Comparison of ENCODE assay signal across 16 cellular contexts in the genomic region with DNA sequence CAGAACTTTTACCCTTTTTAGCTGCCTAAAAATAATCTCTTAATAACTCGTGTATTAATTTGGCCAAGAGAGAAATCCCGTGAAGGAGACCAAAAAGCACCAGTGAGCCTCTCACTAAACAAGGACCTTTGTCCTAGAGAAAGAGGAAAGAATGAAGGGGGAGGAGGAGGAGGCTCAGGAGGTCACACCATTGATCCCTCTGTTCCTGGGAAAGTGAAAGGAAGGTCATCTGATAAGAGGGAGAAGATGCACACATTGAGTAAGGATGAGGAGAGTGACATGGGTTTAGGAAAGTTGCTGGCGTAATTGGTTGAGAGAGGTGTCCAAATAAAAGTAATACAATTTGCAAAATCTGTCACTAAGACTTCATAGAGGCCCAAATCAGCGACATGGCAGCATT. TPM values are rescaled to one million over a fixed set of nuclear protein-coding genes. Genes with fewer than 3 reads are reported as not detected.
DNase-seq lines count a peak whose midpoint lies in the region; ATAC-seq, FAIRE-seq and TF ChIP-seq lines count a peak whose summit lies in the region.
"Had no signal": no experiment of that assay in that cellular context is flagged by ENCODE, and none has a peak within 500 bp of the region (broad histone marks: within the 10 kb centered on the region; RNA-seq: fewer than 3 reads in every experiment).

No MANE protein-coding gene starts in this region.

- H4K20me1 ChIP-seq in HepG2 (ENCODE audit: insufficient read depth, low read length) = no peaks in the 10 kb centered on the region
- H4K20me1 ChIP-seq: BLaER1 treated with 17β-estradiol and CSF1 and Interleukin-3, amounts not matched to agents 10 nM and 100 nM had no signal

- H3K27ac ChIP-seq in HepG2 (ENCODE audit: extremely low read length, insufficient read depth, low read length) (no peak overlapping the region), right lobe of liver (no peak overlapping the region), iPS-20b (ENCODE audit: low read length) (peak overlapping the region; percentile 60)
- H3K27ac ChIP-seq: BLaER1 treated with 17β-estradiol and CSF1 and Interleukin-3, amounts not matched to agents 10 nM and 100 nM had no signal

- no peaks in the 10 kb centered on the region; a peak in 1 of 5 replicates for H3K27me3 ChIP-seq in HepG2 (ENCODE audit: control insufficient read depth in 1 of 2, insufficient read depth in 2 of 2, low read length in 2 of 2)
- H3K27me3 ChIP-seq in right lobe of liver = no peaks in the 10 kb centered on the region
- no peaks in the 10 kb centered on the region for H3K27me3 ChIP-seq in iPS-20b (ENCODE audit: insufficient read depth, low read length)
- H3K27me3 ChIP-seq: BLaER1 treated with 17β-estradiol and CSF1 and Interleukin-3, amounts not matched to agents 10 nM and 100 nM had no signal

- H3K36me3 ChIP-seq in HepG2 (replicated peaks in 1 of 2; ENCODE audit: control insufficient read depth in 1 of 2, insufficient read depth in 2 of 2, low read length in 2 of 2) (no peaks in the 10 kb centered on the region), right lobe of liver (no peaks in the 10 kb centered on the region), iPS-20b (ENCODE audit: insufficient read depth, low read depth, low read length) (peaks cover 47% of the 10 kb centered on the region; the same call in 1 of the 2 replicates)

- no peak overlapping the region for H3K4me3 ChIP-seq in HepG2 (replicated peaks in 1 of 3; ENCODE audit: insufficient read depth in 1 of 3, low read depth in 2 of 3, low read length in 3 of 3)
- H3K4me3 ChIP-seq in right lobe of liver = no peak overlapping the region
- peak overlapping the region; percentile 46 for H3K4me3 ChIP-seq in iPS-20b (ENCODE audit: low read length)
- H3K4me3 ChIP-seq: BLaER1 treated with 17β-estradiol and CSF1 and Interleukin-3, amounts not matched to agents 10 nM and 100 nM; GM12878 had no signal

- no TSS peak for BruUV-seq in HepG2 (replicated peaks; lab: Mats Ljungman, UMichigan)

- H3K9me3 Mint-ChIP-seq in WTC11 = peaks cover 19% of the 10 kb centered on the region

- no peaks in the 10 kb centered on the region for H3K79me2 ChIP-seq in HepG2 (ENCODE audit: insufficient read depth, low read length)

- peak overlapping the region; percentile 98 for H3K27ac Mint-ChIP-seq in WTC11

- no peak for DNase-seq in HepG2 (ENCODE audit: low spot score)
- no peak for DNase-seq in right lobe of liver
- DNase-seq in WTC11 (ENCODE audit: low spot score) = no peak
- DNase-seq in D341Med (ENCODE audit: low spot score) = no peak
- DNase-seq: ACHN; CD4-positive, CD25-positive, alpha-beta regulatory T cell; DMS 273 treated with DMSO at 0.1 percent for 48 hours had no signal

- TF ChIP-seq CTCF in HepG2 (CRISPR knock-in tag; IDR thresholded peaks at IDR 0.05) = no peak
- TF ChIP-seq CTCF in right lobe of liver (IDR thresholded peaks at IDR 0.05) = no peak
- no peak for TF ChIP-seq CTCF in WTC11 (IDR thresholded peaks at IDR 0.05)

- 15% methylated on average over 4 of the region's 4 CpGs for WGBS in HepG2 (ENCODE audit: low lambda C conversion rate)
- 52% methylated on average over 4 of the region's 4 CpGs for whole genome bisulfite sequencing in right lobe of liver (ENCODE audit: insufficient coverage, low coverage, low lambda C conversion rate, missing lambda C conversion rate)

- no peak for TF ChIP-seq EP300 in HepG2 (IDR thresholded peaks at IDR 0.05; ENCODE audit: low read depth in 2 of 2, low read length in 2 of 2)
- no peak for TF ChIP-seq EP300 in HepG2 (CRISPR knock-in tag; IDR thresholded peaks at IDR 0.05; ENCODE audit: borderline replicate concordance)

- no peak for FAIRE-seq in HepG2 (lab: Jason Lieb, UNC)
- FAIRE-seq: GM12878, GM18507 had no signal

- peaks cover 12% of the 10 kb centered on the region for H3K9me3 ChIP-seq in HepG2 (ENCODE audit: low read length)
- peaks cover 0 to 4% (median 0%) of the 10 kb centered on the region in 4 donors for H3K9me3 ChIP-seq in right lobe of liver
- peaks cover 22% of the 10 kb centered on the region; the same call in 1 of the 2 replicates for H3K9me3 ChIP-seq in iPS-20b (ENCODE audit: insufficient read depth, low read depth, low read length)

- H3K4me1 Mint-ChIP-seq in WTC11 = peaks cover 63% of the 10 kb centered on the region

- CTCF ChIA-PET in HepG2 (lab: Yijun Ruan, JAX; ENCODE audit: low intra/inter-chr PET ratio, low total read pairs) = interaction anchor here (0.6 to 2.2 kb wide), 3 partner anchors 23 to 290 kb away, joined by 3 to 14 read pairs (median 12); no protein-coding TSS in a partner anchor
- CTCF ChIA-PET in WTC11 (lab: Charles Lee) = interaction anchor here (0.7 to 4.8 kb wide), 23 partner anchors 9 to 330 kb away, joined by 3 to 76 read pairs (median 11); a partner anchor contains a TSS

- peaks cover 60% of the 10 kb centered on the region for H3K36me3 Mint-ChIP-seq in WTC11
- H3K36me3 Mint-ChIP-seq: CD4-positive, CD25-positive, alpha-beta regulatory T cell had no signal

- H2AFZ ChIP-seq in HepG2 (ENCODE audit: low read length) = no peak overlapping the region

- H3K4me2 ChIP-seq in HepG2 (ENCODE audit: low read depth, low read length) = 0 out of 2 replicates have a peak overlapping the region, but pooled peaks have one; percentile 1
- H3K4me2 ChIP-seq: BLaER1 treated with 17β-estradiol and CSF1 and Interleukin-3, amounts not matched to agents 10 nM and 100 nM had no signal

- POLR2A ChIA-PET in HepG2 (lab: Yijun Ruan, JAX) (no interaction called here), WTC11 (lab: Charles Lee) (interaction anchor here (0.9 to 2.5 kb wide), 2 partner anchors 8 to 153 kb away, joined by 3 to 7 read pairs; no protein-coding TSS in a partner anchor)

- TF ChIP-seq RAD21 in HepG2 (CRISPR knock-in tag; IDR thresholded peaks at IDR 0.05) = no peak

- H3K4me1 ChIP-seq in HepG2 (ENCODE audit: insufficient read depth, low read length) (peaks cover 38% of the 10 kb centered on the region), right lobe of liver (no peaks in the 10 kb centered on the region), iPS-20b (ENCODE audit: insufficient read depth, low read length) (peaks cover 20% of the 10 kb centered on the region)

- no peak for TF ChIP-seq POLR2A in HepG2 (IDR thresholded peaks at IDR 0.05; ENCODE audit: insufficient read depth in 1 of 2, low read depth in 2 of 2, low read length in 2 of 2)
- TF ChIP-seq POLR2A in right lobe of liver (IDR thresholded peaks at IDR 0.05) = no peak

- ATAC-seq in HepG2 = no peak
- no peak for ATAC-seq in right lobe of liver
- ATAC-seq in WTC11 = no peak
- ATAC-seq in GM21529 (IDR thresholded peaks at IDR 0.05; ENCODE audit: unreplicated experiment) = no peak
- no peak for ATAC-seq in GM21576 (IDR thresholded peaks at IDR 0.05; ENCODE audit: unreplicated experiment)
- ATAC-seq: GM12878 had no signal

- H3K9ac ChIP-seq in HepG2 (ENCODE audit: insufficient read depth, low read depth, low read length) (no peak overlapping the region), iPS-20b (ENCODE audit: low read depth, low read length) (peak overlapping the region; percentile 47; the same call in 1 of the 2 replicates)
- H3K9ac ChIP-seq: BLaER1 treated with 17β-estradiol and CSF1 and Interleukin-3, amounts not matched to agents 10 nM and 100 nM had no signal

- peak overlapping the region; percentile 49 for H3K4me3 Mint-ChIP-seq in WTC11
- H3K4me3 Mint-ChIP-seq: CD4-positive, CD25-positive, alpha-beta regulatory T cell had no signal

- in situ Hi-C loops in HepG2 (cut with HindIII; ENCODE audit: extremely low pct_ligation_motif_present, low pct_unique_long_range_greater_than_20kb) = no loop called here

- intact Hi-C loops in HepG2 (cut with micrococcal nuclease; ENCODE audit: unreplicated experiment) (no loop called here), right lobe of liver (cut with DNase I) (no loop called here)

- H3K27me3 Mint-ChIP-seq in WTC11 (ENCODE audit: low read depth) = peaks cover 2% of the 10 kb centered on the region; the same call in 1 of the 2 replicates

RNA-seq across cellular contexts. Expression of a gene that starts 49.2 kb away (rescaled TPM):
- not detected in 2 replicates for total RNA-seq in HepG2 (2016; rRNA removed; fragmentation: Illumina TruSeq; extraction: Trizol)
- total RNA-seq in HepG2 (2016; cell fraction: cytosol; rRNA removed; fragmentation: Illumina TruSeq; extraction: Trizol; ENCODE audit: low read depth) = not detected in 2 replicates
- not detected in 2 replicates for total RNA-seq in HepG2 (2016; cell fraction: insoluble cytoplasmic fraction; rRNA removed; fragmentation: Illumina TruSeq; extraction: Trizol)
- total RNA-seq in HepG2 (2016; cell fraction: membrane; rRNA removed; fragmentation: Illumina TruSeq; extraction: Trizol) = not detected in 2 replicates
- total RNA-seq in HepG2 (2016; cell fraction: nucleus; rRNA removed; fragmentation: Illumina TruSeq; extraction: Trizol) = not detected in 2 replicates
- not detected in 2 replicates for polyA plus RNA-seq in HepG2 (2011; rRNA removed)
- polyA plus RNA-seq in HepG2 (2011; cell fraction: cytosol; rRNA removed) = 0.09 TPM in 1 of 2 replicates, not detected in the other
- polyA plus RNA-seq in HepG2 (2011; cell fraction: nucleus; rRNA removed) = 0.21 and 0.23 TPM in 2 replicates
- polyA plus RNA-seq in HepG2 (2012) = not detected in 2 replicates
- polyA plus RNA-seq in HepG2 (2016; cell fraction: cytosol; fragmentation: Illumina TruSeq; extraction: Trizol; ENCODE audit: low read depth) = not detected in 2 replicates
- not detected in 2 replicates for polyA plus RNA-seq in HepG2 (2016; cell fraction: insoluble cytoplasmic fraction; fragmentation: Illumina TruSeq; extraction: Trizol; ENCODE audit: low read depth)
- polyA plus RNA-seq in HepG2 (2016; cell fraction: membrane; fragmentation: Illumina TruSeq; extraction: Trizol; ENCODE audit: low read depth) = not detected in 2 replicates
- not detected in 2 replicates for polyA plus RNA-seq in HepG2 (2016; cell fraction: nucleus; fragmentation: Illumina TruSeq; extraction: Trizol; ENCODE audit: insufficient read depth, low read depth)
- polyA minus RNA-seq in HepG2 (2011; rRNA and poly(A)+ RNA removed; ENCODE audit: low replicate concordance) = 0.63 TPM in 1 of 2 replicates, not detected in the other
- polyA minus RNA-seq in HepG2 (2011; cell fraction: cytosol; rRNA and poly(A)+ RNA removed) = not detected in 2 replicates
- not detected in 2 replicates for polyA minus RNA-seq in HepG2 (2011; cell fraction: nucleus; rRNA and poly(A)+ RNA removed)
- total RNA-seq in right lobe of liver = 10 to 100 TPM in 5 of 6 experiments, 1 to 10 TPM in 1; 8.6 to 66.7 (median 23.0) TPM
- total RNA-seq in WTC11 (2021) = 18.0 to 23.9 TPM (median 21.3 TPM) in 3 replicates
- total RNA-seq: A172, G401, HT-29 had no signal

RNA-seq across cellular contexts. Expression of a gene that starts 51.5 kb away (rescaled TPM):
- total RNA-seq in HepG2 (2016; rRNA removed; fragmentation: Illumina TruSeq; extraction: Trizol) (not detected in 2 replicates), right lobe of liver (10 to 100 TPM; 10.0 to 74.8 (median 26.3) TPM), WTC11 (2021) (4.4 to 5.4 TPM (median 4.9 TPM) in 3 replicates)
- total RNA-seq in HepG2 (2016; cell fraction: cytosol; rRNA removed; fragmentation: Illumina TruSeq; extraction: Trizol; ENCODE audit: low read depth) = not detected in 2 replicates
- not detected in 2 replicates for total RNA-seq in HepG2 (2016; cell fraction: insoluble cytoplasmic fraction; rRNA removed; fragmentation: Illumina TruSeq; extraction: Trizol)
- not detected in 2 replicates for total RNA-seq in HepG2 (2016; cell fraction: membrane; rRNA removed; fragmentation: Illumina TruSeq; extraction: Trizol)
- not detected in 2 replicates for total RNA-seq in HepG2 (2016; cell fraction: nucleus; rRNA removed; fragmentation: Illumina TruSeq; extraction: Trizol)
- polyA plus RNA-seq in HepG2 (2011; rRNA removed) = not detected in 2 replicates
- 0.05 and 0.18 TPM in 2 replicates for polyA plus RNA-seq in HepG2 (2011; cell fraction: cytosol; rRNA removed)
- not detected in 2 replicates for polyA plus RNA-seq in HepG2 (2011; cell fraction: nucleus; rRNA removed)
- not detected in 2 replicates for polyA plus RNA-seq in HepG2 (2012)
- polyA plus RNA-seq in HepG2 (2016; cell fraction: cytosol; fragmentation: Illumina TruSeq; extraction: Trizol; ENCODE audit: low read depth) = not detected in 2 replicates
- not detected in 2 replicates for polyA plus RNA-seq in HepG2 (2016; cell fraction: insoluble cytoplasmic fraction; fragmentation: Illumina TruSeq; extraction: Trizol; ENCODE audit: low read depth)
- not detected in 2 replicates for polyA plus RNA-seq in HepG2 (2016; cell fraction: membrane; fragmentation: Illumina TruSeq; extraction: Trizol; ENCODE audit: low read depth)
- polyA plus RNA-seq in HepG2 (2016; cell fraction: nucleus; fragmentation: Illumina TruSeq; extraction: Trizol; ENCODE audit: insufficient read depth, low read depth) = not detected in 2 replicates
- polyA minus RNA-seq in HepG2 (2011; rRNA and poly(A)+ RNA removed; ENCODE audit: low replicate concordance) = 0.77 TPM in 1 of 2 replicates, not detected in the other
- polyA minus RNA-seq in HepG2 (2011; cell fraction: cytosol; rRNA and poly(A)+ RNA removed) = not detected in 2 replicates
- polyA minus RNA-seq in HepG2 (2011; cell fraction: nucleus; rRNA and poly(A)+ RNA removed) = not detected in 2 replicates
- total RNA-seq: G401, HT-29 had no signal

Comparison
In these comparisons a context has a peak if more than half of its experiments do, and no peak if none do; other contexts are left out.
1. RNA of a gene that starts 49.2 kb away (total RNA-seq): 8.6 to 66.7 TPM in right lobe of liver and 18.0 to 23.9 TPM in WTC11; not detected in HepG2; every median in the first group is over 4 times any median in the second.